ENCODE assay signal across 23 cellular contexts in the genomic region with DNA sequence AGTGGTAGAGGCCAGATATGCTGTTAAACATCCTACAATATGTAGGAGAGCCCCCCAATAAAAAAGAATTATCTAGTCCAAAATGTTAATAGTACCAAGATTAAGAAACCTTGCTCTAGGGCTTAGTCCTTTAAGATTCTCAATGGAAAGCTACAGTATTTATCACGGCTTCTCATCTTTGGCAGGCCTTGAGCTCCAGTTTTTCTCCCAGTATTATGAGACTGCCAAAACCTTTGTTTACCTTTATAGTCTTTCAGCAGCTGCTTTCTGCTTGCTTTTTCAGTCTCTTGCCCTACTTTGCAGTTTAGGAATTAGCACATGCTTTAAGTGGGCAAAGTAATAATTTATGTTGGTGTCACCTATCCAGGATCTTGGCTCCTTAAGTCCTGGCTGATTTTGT. TPM values are rescaled to one million over a fixed set of nuclear protein-coding genes. Genes with fewer than 3 reads are reported as not detected.
DNase-seq lines count a peak whose midpoint lies in the region; ATAC-seq, FAIRE-seq and TF ChIP-seq lines count a peak whose summit lies in the region.
"Had no signal": no experiment of that assay in that cellular context is flagged by ENCODE, and none has a peak within 500 bp of the region (broad histone marks: within the 10 kb centered on the region; RNA-seq: fewer than 3 reads in every experiment).

No MANE protein-coding gene starts in this region.

- H2AFZ ChIP-seq in fibroblast of lung (ENCODE audit: low read length), result no peak overlapping the region

- H3K9ac ChIP-seq in fibroblast of lung (ENCODE audit: insufficient read depth, low read length) (no peak overlapping the region), kidney (ENCODE audit: low read length in 2 of 2) (no peak overlapping the region)
- H3K9ac ChIP-seq: SK-N-SH had no signal

- H3K27ac ChIP-seq in fibroblast of lung (ENCODE audit: insufficient read depth, low read length) (no peak overlapping the region), right lobe of liver (peak overlapping the region in 2 of 3 donors; percentile 16 to 29), kidney (ENCODE audit: low read depth in 2 of 2, low read length in 2 of 2) (no peak overlapping the region)
- H3K27ac ChIP-seq: HL-60 had no signal

- H3K27me3 ChIP-seq in fibroblast of lung (ENCODE audit: control insufficient read depth, insufficient read depth, low read length) (no peaks in the 10 kb centered on the region), right lobe of liver (no peaks in the 10 kb centered on the region)
- H3K27me3 ChIP-seq: MG63 had no signal

- FAIRE-seq in kidney (lab: Jason Lieb, UNC), result no peak
- FAIRE-seq: GM12892 had no signal

- no peaks in the 10 kb centered on the region for H3K36me3 ChIP-seq in fibroblast of lung (ENCODE audit: control insufficient read depth, insufficient read depth, low read length)
- H3K36me3 ChIP-seq in right lobe of liver, result no peaks in the 10 kb centered on the region
- no peaks in the 10 kb centered on the region for H3K36me3 ChIP-seq in kidney (ENCODE audit: control insufficient read depth in 1 of 2, insufficient read depth in 2 of 2, low read length in 2 of 2)
- H3K36me3 ChIP-seq: MG63 had no signal

- 33% methylated on average over 1 of the region's 1 CpG for WGBS in right lobe of liver (ENCODE audit: insufficient coverage, low coverage, low lambda C conversion rate, missing lambda C conversion rate)

- ATAC-seq in right lobe of liver, result peak; percentile 54 to 84 (median 77)
- ATAC-seq in stimulated activated naive CD8-positive, alpha-beta T cell treated with anti-CD3 and anti-CD28 coated beads, Interleukin-15, Interleukin-2, amounts not matched to agents 100 U/mL and 50 U/mL, for 24 hours, result no peak
- no peak for ATAC-seq in HG03439 (IDR thresholded peaks at IDR 0.05; ENCODE audit: unreplicated experiment)
- ATAC-seq: HCT116, PC-3 had no signal

- H3K4me1 ChIP-seq in fibroblast of lung (ENCODE audit: control insufficient read depth, extremely low read depth, insufficient read depth, low read length), result no peaks in the 10 kb centered on the region
- H3K4me1 ChIP-seq in right lobe of liver, result peaks cover 0 to 17% (median 7%) of the 10 kb centered on the region in 4 donors
- no peaks in the 10 kb centered on the region for H3K4me1 ChIP-seq in kidney (ENCODE audit: control insufficient read depth in 1 of 2, insufficient read depth in 1 of 2, low read depth in 1 of 2, low read length in 2 of 2)

- H3K9me3 ChIP-seq in fibroblast of lung (ENCODE audit: control insufficient read depth, insufficient read depth, low read depth, low read length), result no peaks in the 10 kb centered on the region
- H3K9me3 ChIP-seq in right lobe of liver, result no peaks in the 10 kb centered on the region
- no peaks in the 10 kb centered on the region for H3K9me3 ChIP-seq in kidney (ENCODE audit: control insufficient read depth in 1 of 2, low read length in 2 of 2)
- H3K9me3 ChIP-seq: MG63, SK-N-SH had no signal

- TF ChIP-seq CTCF in fibroblast of lung (conservative IDR thresholded peaks at IDR 0.05 in 1 of 2, IDR thresholded peaks at IDR 0.05 in 1 of 2; ENCODE audit: low read depth in 1 of 2, low read length in 2 of 2), result no peak
- no peak for TF ChIP-seq CTCF in right lobe of liver (IDR thresholded peaks at IDR 0.05)
- TF ChIP-seq CTCF in kidney (IDR thresholded peaks at IDR 0.05; ENCODE audit: borderline replicate concordance, extremely low read depth, insufficient read depth), result no peak

- no peaks in the 10 kb centered on the region for H4K20me1 ChIP-seq in fibroblast of lung (ENCODE audit: control insufficient read depth, extremely low read depth, insufficient read depth, low read length)

- TF ChIP-seq POLR2A in right lobe of liver (IDR thresholded peaks at IDR 0.05), result no peak

- H3K79me2 ChIP-seq in fibroblast of lung (ENCODE audit: control insufficient read depth, insufficient read depth, low read length), result no peaks in the 10 kb centered on the region

- DNase-seq in DMS 273 treated with DMSO at 0.1 percent for 48 hours (lab: John Stamatoyannopoulos, UW), result peak; percentile 31
- DNase-seq in NCI-H1105 (lab: John Stamatoyannopoulos, UW), result peak; percentile 7
- DNase-seq in fibroblast of lung (ENCODE audit: low read depth in 2 of 2), result peak; percentile 20 to 25
- no peak for DNase-seq in right lobe of liver
- DNase-seq in NCI-H345 (lab: John Stamatoyannopoulos, UW), result no peak
- DNase-seq in stimulated activated naive CD8-positive, alpha-beta T cell treated with anti-CD3 and anti-CD28 coated beads, Interleukin-15, Interleukin-2, amounts not matched to agents 100 U/mL and 50 U/mL, for 24 hours, result no peak
- no peak for DNase-seq in kidney
- DNase-seq: Calu3; CD4-positive, CD25-positive, alpha-beta regulatory T cell; DND-41; GDM1; KG1; MG63; NCI-H1092 treated with DMSO at 0.1 percent for 48 hours; NCI-H1930; NCI-H2227 treated with DMSO at 0.1 percent for 48 hours; NCI-H69; PC-3; SK-N-SH had no signal

- no peak overlapping the region for H3K4me2 ChIP-seq in fibroblast of lung (ENCODE audit: extremely low read depth, insufficient read depth, low read length)
- H3K4me2 ChIP-seq: SK-N-SH had no signal

- intact Hi-C loops in right lobe of liver (cut with DNase I) (no loop called here), kidney (cut with DNase I) (no loop called here)

- H3K4me3 ChIP-seq in fibroblast of lung (replicated peaks in 1 of 4; ENCODE audit: control extremely low read depth in 1 of 4, insufficient read depth in 1 of 4, low read depth in 3 of 4, low read length in 4 of 4), result no peak overlapping the region
- H3K4me3 ChIP-seq in right lobe of liver, result no peak overlapping the region
- H3K4me3 ChIP-seq in kidney (ENCODE audit: low read length in 2 of 2), result no peak overlapping the region
- H3K4me3 ChIP-seq: MG63 had no signal

RNA-seq across cellular contexts. Expression of a gene that starts 59.7 kb away (rescaled TPM):
- total RNA-seq in fibroblast of lung, result 3.1 and 3.5 TPM in 2 replicates
- 1.1 and 1.7 TPM in 2 replicates for polyA plus RNA-seq in fibroblast of lung
- 2.0 and 2.3 TPM in 2 replicates for polyA plus RNA-seq in fibroblast of lung (2012)
- 0.43 and 2.4 TPM in 2 replicates for polyA minus RNA-seq in fibroblast of lung (ENCODE audit: low replicate concordance)
- total RNA-seq in right lobe of liver, result 1 to 10 TPM; 2.2 to 3.0 (median 2.7) TPM
- total RNA-seq in kidney, result 2.0 TPM
- 1.8 TPM for polyA plus RNA-seq in kidney (ENCODE audit: insufficient read depth, low read depth, low replicate concordance)

Comparison
In these comparisons a context has a peak if more than half of its experiments do, and no peak if none do; other contexts are left out.
1. DNase-seq: peak in DMS 273 treated with DMSO at 0.1 percent for 48 hours (single experiment), NCI-H1105 (single experiment) and fibroblast of lung (2 of 2); none in right lobe of liver (0 of 3), NCI-H345 (single experiment), stimulated activated naive CD8-positive, alpha-beta T cell treated with anti-CD3 and anti-CD28 coated beads, Interleukin-15, Interleukin-2, amounts not matched to agents 100 U/mL and 50 U/mL, for 24 hours (single experiment) and kidney (single experiment).
2. H3K27ac ChIP-seq: peak in right lobe of liver (2 of 3); none in fibroblast of lung (single experiment) and kidney (0 of 2).
3. ATAC-seq: peak in right lobe of liver (4 of 4); none in stimulated activated naive CD8-positive, alpha-beta T cell treated with anti-CD3 and anti-CD28 coated beads, Interleukin-15, Interleukin-2, amounts not matched to agents 100 U/mL and 50 U/mL, for 24 hours (single experiment) and HG03439 (single experiment).